13 cellular contexts compared by ENCODE assay signal in the genomic region with DNA sequence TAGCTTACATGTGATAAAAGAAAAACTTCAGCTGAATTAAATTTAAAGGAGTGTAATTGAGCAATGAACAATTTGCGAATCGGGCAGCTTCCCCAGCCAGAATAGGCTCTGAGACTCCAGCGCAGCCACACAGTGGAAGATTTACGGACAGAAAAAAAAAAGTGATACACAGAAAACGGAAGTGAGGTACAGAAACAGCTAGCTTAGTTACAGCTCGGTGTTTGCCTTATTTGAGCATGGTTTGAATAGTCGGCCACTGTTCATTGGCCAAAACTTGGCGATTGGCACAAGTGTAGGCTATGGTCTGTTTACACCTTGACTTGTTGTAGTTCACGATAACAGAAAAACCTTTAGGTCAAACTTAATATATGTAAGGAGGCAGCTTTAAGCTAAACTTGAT. TPM values are rescaled to one million over a fixed set of nuclear protein-coding genes. Genes with fewer than 3 reads are reported as not detected.
DNase-seq lines count a peak whose midpoint lies in the region; ATAC-seq, FAIRE-seq and TF ChIP-seq lines count a peak whose summit lies in the region.
"Had no signal": no experiment of that assay in that cellular context is flagged by ENCODE, and none has a peak within 500 bp of the region (broad histone marks: within the 10 kb centered on the region; RNA-seq: fewer than 3 reads in every experiment).

No MANE protein-coding gene starts in this region.

- POLR2A ChIA-PET in activated B cell treated with CpG ODN at 0.5 μM for 24 hours (lab: Charles Lee), result no interaction called here

- peak overlapping the region; percentile 15 for H3K4me3 Mint-ChIP-seq in activated B cell treated with CpG ODN at 0.5 μM for 24 hours
- H3K4me3 Mint-ChIP-seq: CD14-positive monocyte had no signal

- intact Hi-C loops in activated B cell treated with CpG ODN at 0.5 μM for 24 hours (cut with micrococcal nuclease), result no loop called here

- peaks cover 4% of the 10 kb centered on the region for H3K4me1 Mint-ChIP-seq in activated B cell treated with CpG ODN at 0.5 μM for 24 hours

- H3K27ac Mint-ChIP-seq in activated B cell treated with CpG ODN at 0.5 μM for 24 hours, result no peak overlapping the region
- H3K27ac Mint-ChIP-seq: CD14-positive monocyte had no signal

- ATAC-seq in GM19324 (IDR thresholded peaks at IDR 0.05; ENCODE audit: low FRiP score, unreplicated experiment), result peak; percentile 76
- ATAC-seq in HG03097 (IDR thresholded peaks at IDR 0.05; ENCODE audit: low FRiP score, unreplicated experiment), result peak; percentile 79
- ATAC-seq in activated B cell treated with CpG ODN at 0.5 μM for 24 hours (ENCODE audit: low read depth), result peak; percentile 10

- peak; percentile 7 for DNase-seq in GM10266 (ENCODE audit: extremely low spot score)
- no peak for DNase-seq in activated B cell treated with CpG ODN at 0.5 μM for 24 hours
- no peak for DNase-seq in stimulated activated CD4-positive, alpha-beta T cell treated with anti-CD3 and anti-CD28 coated beads, Interleukin-4, amount 100 ng/mL, for 4 hours
- no peak for DNase-seq in GDM1 (lab: John Stamatoyannopoulos, UW)
- DNase-seq in NCI-H748 (lab: John Stamatoyannopoulos, UW; ENCODE audit: unreplicated experiment), result no peak
- DNase-seq in RCC 7860 (ENCODE audit: low spot score), result no peak
- DNase-seq: NCI-H2029 treated with DMSO at 0.1 percent for 48 hours, SJCRH30, transverse colon had no signal

- CTCF ChIA-PET in activated B cell treated with CpG ODN at 0.5 μM for 24 hours (lab: Charles Lee), result interaction anchor here (0.8 kb wide), 1 partner anchor 26 kb away, joined by 3 read pairs; no protein-coding TSS in a partner anchor

- TF ChIP-seq CTCF in GM10266 (IDR thresholded peaks at IDR 0.05; ENCODE audit: control insufficient read depth, insufficient read depth, low read depth, missing control alignments) (no peak), activated B cell treated with CpG ODN at 0.5 μM for 24 hours (IDR thresholded peaks at IDR 0.05) (no peak)

- H3K36me3 Mint-ChIP-seq in activated B cell treated with CpG ODN at 0.5 μM for 24 hours (ENCODE audit: low read depth), result no peaks in the 10 kb centered on the region
- H3K36me3 Mint-ChIP-seq: CD14-positive monocyte had no signal

- no peak for FAIRE-seq in RCC 7860 (lab: Jason Lieb, UNC)

- H3K27me3 Mint-ChIP-seq in activated B cell treated with CpG ODN at 0.5 μM for 24 hours, result peaks cover 2% of the 10 kb centered on the region

- no peaks in the 10 kb centered on the region for H3K9me3 Mint-ChIP-seq in activated B cell treated with CpG ODN at 0.5 μM for 24 hours
- H3K9me3 Mint-ChIP-seq: CD14-positive monocyte had no signal

RNA-seq across cellular contexts. Expression of a gene that starts 16.7 kb away (rescaled TPM):
- total RNA-seq in activated B cell treated with CpG ODN at 0.5 μM for 24 hours, result not detected in 2 replicates
- total RNA-seq: dermis microvascular lymphatic vessel endothelial cell had no signal

RNA-seq across cellular contexts. Expression of a gene that starts 29.9 kb away (rescaled TPM):
- total RNA-seq in activated B cell treated with CpG ODN at 0.5 μM for 24 hours, result not detected in 2 replicates
- total RNA-seq: dermis microvascular lymphatic vessel endothelial cell, transverse colon had no signal

Comparison
In these comparisons a context has a peak if more than half of its experiments do, and no peak if none do; other contexts are left out.
1. ATAC-seq: peak in every context shown above with its lines; median percentile 79 in HG03097; 76 in GM19324; 10 in activated B cell treated with CpG ODN at 0.5 μM for 24 hours.